In genomic region chr7:101884671-101885596, GRCh38 we compare ENCODE assay signal across 1 cellular context.
TF ChIP-seq lines count a peak whose summit lies in the region.

No MANE protein-coding gene starts in this region.

TF ChIP-seq in HEK293, 187 proteins besides CTCF, POLR2A, EP300 and RAD21 (continued from another document and continues in another):
- TF ChIP-seq ZBTB6 (tag by site-specific recombination; IDR thresholded peaks at IDR 0.05) (0 out of 2 replicates have a peak, but pooled peaks have one; percentile 14), SP3 (tag by site-specific recombination; IDR thresholded peaks at IDR 0.05) (no peak), ZNF10 (tag by site-specific recombination; IDR thresholded peaks at IDR 0.05) (no peak), PBX3 (CRISPR knock-in tag; IDR thresholded peaks at IDR 0.05) (no peak), ZSCAN5A (tag by site-specific recombination; IDR thresholded peaks at IDR 0.05) (no peak), OSR2 (tag by site-specific recombination; IDR thresholded peaks at IDR 0.05) (peak; percentile 38; the same call in 1 of the 2 replicates), ZNF785 (tag by site-specific recombination; IDR thresholded peaks at IDR 0.05) (no peak), PRDM4 (tag by site-specific recombination; IDR thresholded peaks at IDR 0.05) (peak; percentile 39; the same call in 1 of the 2 replicates), ZNF146 (tag by site-specific recombination; IDR thresholded peaks at IDR 0.05) (no peak), ZBTB8A (tag by site-specific recombination; IDR thresholded peaks at IDR 0.05) (peak; percentile 51), ZNF776 (tag by site-specific recombination; IDR thresholded peaks at IDR 0.05; ENCODE audit: borderline replicate concordance) (no peak), ZNF121 (tag by site-specific recombination; IDR thresholded peaks at IDR 0.05) (no peak), ZNF266 (tag by site-specific recombination; IDR thresholded peaks at IDR 0.05; ENCODE audit: low read depth) (no peak), ZNF548 (tag by site-specific recombination; IDR thresholded peaks at IDR 0.05) (no peak), GFI1B (tag by site-specific recombination; IDR thresholded peaks at IDR 0.05) (peak; percentile 76; the same call in 1 of the 2 replicates), ZNF558 (tag by site-specific recombination; IDR thresholded peaks at IDR 0.05) (no peak), SETDB1 (IDR thresholded peaks at IDR 0.05; ENCODE audit: insufficient read length, low read length) (no peak), ZNF341 (tag by site-specific recombination; IDR thresholded peaks at IDR 0.05; ENCODE audit: low read depth) (peak; percentile 80), ZNF561 (tag by site-specific recombination; IDR thresholded peaks at IDR 0.05; ENCODE audit: borderline replicate concordance) (no peak), ZNF211 (tag by site-specific recombination; IDR thresholded peaks at IDR 0.05; ENCODE audit: low read depth) (no peak), ZNF692 (tag by site-specific recombination; IDR thresholded peaks at IDR 0.05) (no peak), ZNF529 (tag by site-specific recombination; IDR thresholded peaks at IDR 0.05; ENCODE audit: insufficient replicate concordance) (no peak), ZFP37 (tag by site-specific recombination; IDR thresholded peaks at IDR 0.05) (no peak), ZFP69B (tag by site-specific recombination; IDR thresholded peaks at IDR 0.05) (no peak), KLF10 (tag by site-specific recombination; IDR thresholded peaks at IDR 0.05) (no peak), BCL11A (tag by site-specific recombination; IDR thresholded peaks at IDR 0.05; ENCODE audit: low read depth) (peak; percentile 43; the same call in 1 of the 2 replicates), ZNF629 (tag by site-specific recombination; IDR thresholded peaks at IDR 0.05) (no peak), ZNF18 (tag by site-specific recombination; IDR thresholded peaks at IDR 0.05) (no peak), FEZF1 (tag by site-specific recombination; IDR thresholded peaks at IDR 0.05) (peak; percentile 42; the same call in 1 of the 2 replicates), ZBTB17 (tag by site-specific recombination; IDR thresholded peaks at IDR 0.05) (peak; percentile 93), ZNF610 (tag by site-specific recombination; IDR thresholded peaks at IDR 0.05; ENCODE audit: borderline replicate concordance) (no peak), INSM2 (tag by site-specific recombination; IDR thresholded peaks at IDR 0.05) (peak; percentile 43; the same call in 1 of the 2 replicates), ZNF19 (tag by site-specific recombination; IDR thresholded peaks at IDR 0.05; ENCODE audit: low read depth) (no peak), ZNF521 (tag by site-specific recombination; IDR thresholded peaks at IDR 0.05) (no peak), ZNF398 (tag by site-specific recombination; IDR thresholded peaks at IDR 0.05) (no peak), ZEB2 (tag by site-specific recombination; IDR thresholded peaks at IDR 0.05) (peak; percentile 63), ZNF404 (tag by site-specific recombination; IDR thresholded peaks at IDR 0.05) (no peak), ZNF132 (tag by site-specific recombination; IDR thresholded peaks at IDR 0.05; ENCODE audit: borderline replicate concordance) (no peak), ZNF366 (tag by site-specific recombination; conservative IDR thresholded peaks at IDR 0.05) (no peak), KLF17 (tag by site-specific recombination; IDR thresholded peaks at IDR 0.05) (no peak), YY2 (tag by site-specific recombination; IDR thresholded peaks at IDR 0.05) (no peak), ZSCAN23 (tag by site-specific recombination; IDR thresholded peaks at IDR 0.05) (no peak), ZNF843 (tag by site-specific recombination; IDR thresholded peaks at IDR 0.05) (0 out of 2 replicates have a peak, but pooled peaks have one; percentile 18), PRDM6 (tag by site-specific recombination; IDR thresholded peaks at IDR 0.05) (peak; percentile 87), ZBTB48 (tag by site-specific recombination; IDR thresholded peaks at IDR 0.05) (no peak), GLIS1 (tag by site-specific recombination; IDR thresholded peaks at IDR 0.05) (no peak)
